ENCODE assay signal across 2 cellular contexts in genomic region chr19:50569938-50570540, GRCh38.
TF ChIP-seq lines count a peak whose summit lies in the region.

No MANE protein-coding gene starts in this region.

TF ChIP-seq in GM23338, 12 proteins besides CTCF, POLR2A, EP300 and RAD21 (continued from another document):
- no peak for TF ChIP-seq ZNF462 (CRISPR knock-in tag; IDR thresholded peaks at IDR 0.05)
- no peak for TF ChIP-seq POLR2AphosphoS5 (IDR thresholded peaks at IDR 0.05; ENCODE audit: low read depth)
- TF ChIP-seq EZH2 (IDR thresholded peaks at IDR 0.05; ENCODE audit: low read depth, unreplicated experiment) = no peak
- TF ChIP-seq EZH2phosphoT487 (IDR thresholded peaks at IDR 0.05; ENCODE audit: unreplicated experiment) = no peak
- TF ChIP-seq ZNF331 (CRISPR knock-in tag; IDR thresholded peaks at IDR 0.05; ENCODE audit: low read depth) = no peak
- no peak for TF ChIP-seq CREB1 (CRISPR knock-in tag; IDR thresholded peaks at IDR 0.05; ENCODE audit: low read depth)
- no peak for TF ChIP-seq STAT1 (IDR thresholded peaks at IDR 0.05; ENCODE audit: unreplicated experiment)
- no peak for TF ChIP-seq ETS1 (IDR thresholded peaks at IDR 0.05)

TF ChIP-seq in SK-N-SH treated with all-trans-retinoic acid at 6 μM for 48 hours, 23 proteins besides CTCF, POLR2A, EP300 and RAD21 (continued from another document):
- TF ChIP-seq ZNF8 (CRISPR knock-in tag; IDR thresholded peaks at IDR 0.05) (no peak), ESRRG (CRISPR knock-in tag; IDR thresholded peaks at IDR 0.05) (no peak), ISL1 (CRISPR knock-in tag; IDR thresholded peaks at IDR 0.05) (no peak), ZNF70 (CRISPR knock-in tag; IDR thresholded peaks at IDR 0.05) (no peak), ZFP3 (CRISPR knock-in tag; IDR thresholded peaks at IDR 0.05) (no peak), ARNTL (CRISPR knock-in tag; IDR thresholded peaks at IDR 0.05; ENCODE audit: borderline replicate concordance, low read depth) (no peak)
- TF ChIP-seq, protein P1, sequence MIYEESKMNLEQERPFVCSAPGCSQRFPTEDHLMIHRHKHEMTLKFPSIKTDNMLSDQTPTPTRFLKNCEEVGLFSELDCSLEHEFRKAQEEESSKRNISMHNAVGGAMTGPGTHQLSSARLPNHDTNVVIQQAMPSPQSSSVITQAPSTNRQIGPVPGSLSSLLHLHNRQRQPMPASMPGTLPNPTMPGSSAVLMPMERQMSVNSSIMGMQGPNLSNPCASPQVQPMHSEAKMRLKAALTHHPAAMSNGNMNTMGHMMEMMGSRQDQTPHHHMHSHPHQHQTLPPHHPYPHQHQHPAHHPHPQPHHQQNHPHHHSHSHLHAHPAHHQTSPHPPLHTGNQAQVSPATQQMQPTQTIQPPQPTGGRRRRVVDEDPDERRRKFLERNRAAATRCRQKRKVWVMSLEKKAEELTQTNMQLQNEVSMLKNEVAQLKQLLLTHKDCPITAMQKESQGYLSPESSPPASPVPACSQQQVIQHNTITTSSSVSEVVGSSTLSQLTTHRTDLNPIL (CRISPR knock-in tag; IDR thresholded peaks at IDR 0.05; ENCODE audit: low read depth) = no peak
